ENCODE assay signal across 10 cellular contexts in the genomic region with DNA sequence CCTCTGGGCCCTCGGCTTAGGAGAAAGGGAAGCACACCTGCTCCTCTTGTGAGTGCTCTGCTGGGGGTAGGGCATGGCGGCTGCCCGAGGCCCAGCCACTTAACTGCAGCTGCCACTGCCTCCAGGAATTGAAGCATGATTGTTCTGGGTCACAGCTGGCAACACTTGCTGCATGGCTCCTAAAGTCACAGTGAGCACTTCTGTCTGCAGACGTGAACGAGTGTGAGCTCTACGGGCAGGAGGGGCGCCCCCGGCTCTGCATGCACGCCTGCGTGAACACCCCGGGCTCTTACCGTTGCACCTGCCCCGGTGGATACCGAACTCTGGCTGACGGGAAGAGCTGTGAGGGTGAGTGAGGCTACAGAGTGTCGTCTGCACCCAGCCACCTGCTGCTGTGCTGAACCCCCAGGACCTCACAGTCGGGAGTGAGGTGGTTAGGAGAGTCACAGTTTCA. TPM values are rescaled to one million over a fixed set of nuclear protein-coding genes. Genes with fewer than 3 reads are reported as not detected.
A peak's percentile ranks its signal among the peaks of the same experiment; 100 is the strongest.
DNase-seq lines count a peak whose midpoint lies in the region; ATAC-seq and TF ChIP-seq lines count a peak whose summit lies in the region.
"Had no signal": no experiment of that assay in that cellular context is flagged by ENCODE, and none has a peak within 500 bp of the region (broad histone marks: within the 10 kb centered on the region; RNA-seq: fewer than 3 reads in every experiment).

No MANE protein-coding gene starts in this region.

- TF ChIP-seq CTCF in Panc1 (IDR thresholded peaks at IDR 0.05) (no peak), GM13976 (IDR thresholded peaks at IDR 0.05; ENCODE audit: borderline replicate concordance, control extremely low read depth, extremely low read depth, insufficient read depth, missing control alignments) (no peak)

- no TSS peak for BruUV-seq in Panc1 (replicated peaks; lab: Mats Ljungman, UMichigan)

- no peaks in the 10 kb centered on the region for H3K4me1 ChIP-seq in Panc1 (ENCODE audit: control insufficient read depth, insufficient read depth, low read length)
- H3K4me1 ChIP-seq: lower lobe of right lung had no signal

- no peak overlapping the region for H3K4me3 ChIP-seq in Panc1 (ENCODE audit: low read depth in 2 of 2, low read length in 2 of 2)
- H3K4me3 ChIP-seq: lower lobe of right lung had no signal

- in situ Hi-C loops in Panc1 (cut with HindIII; ENCODE audit: low pct_unique_long_range_greater_than_20kb, low sequenced_read_pairs) (no loop called here), GM13976 (cut with MboI; ENCODE audit: low sequenced_read_pairs, unreplicated experiment) (no loop called here)

- DNase-seq in NCI-H1092 treated with DMSO at 0.1 percent for 48 hours (lab: John Stamatoyannopoulos, UW) (peak; percentile 72), Panc1 (ENCODE audit: low read depth, low spot score) (no peak), GM13976 (ENCODE audit: low spot score) (no peak), HPDE6-E6E7 (ENCODE audit: extremely low spot score) (no peak)
- peak; percentile 82 for DNase-seq in activated effector memory CD4-positive, alpha-beta T cell treated with anti-CD3 and anti-CD28 coated beads, Interleukin-2, amount 50 U/mL, for 16 hours
- DNase-seq in stimulated activated CD4-positive, alpha-beta T cell treated with anti-CD3 and anti-CD28 coated beads, TNF-alpha, amount 100 ng/mL, for 24 hours (ENCODE audit: low read depth in 3 of 3): peak; percentile 31 to 59 (median 41)
- DNase-seq: H9, lower lobe of right lung had no signal

- no peak overlapping the region for H3K27ac ChIP-seq in Panc1 (ENCODE audit: low read length)
- H3K27ac ChIP-seq: lower lobe of right lung had no signal

- H3K9me3 ChIP-seq in Panc1 (ENCODE audit: control insufficient read depth, insufficient read depth, low read depth, low read length): no peaks in the 10 kb centered on the region
- H3K9me3 ChIP-seq: lower lobe of right lung had no signal

- intact Hi-C loops in Panc1 (cut with micrococcal nuclease; ENCODE audit: unreplicated experiment): no loop called here

- H3K36me3 ChIP-seq in Panc1 (ENCODE audit: control insufficient read depth, insufficient read depth, low read length): no peaks in the 10 kb centered on the region
- H3K36me3 ChIP-seq: lower lobe of right lung had no signal

- CTCF ChIA-PET in Panc1 (lab: Charles Lee): no interaction called here

- ATAC-seq in Panc1 (0 out of 2 replicates have a peak, but pooled peaks have one; percentile 43), GM21717 (IDR thresholded peaks at IDR 0.05; ENCODE audit: unreplicated experiment) (no peak), HG03097 (IDR thresholded peaks at IDR 0.05; ENCODE audit: low FRiP score, unreplicated experiment) (no peak)

- H3K27me3 ChIP-seq in Panc1 (ENCODE audit: control insufficient read depth, insufficient read depth, low read length): no peaks in the 10 kb centered on the region

- POLR2A ChIA-PET in Panc1 (lab: Charles Lee): no interaction called here

RNA-seq across cellular contexts. Expression of a gene that starts 44.4 kb away (rescaled TPM):
- 0.95 TPM for total RNA-seq in Panc1 (2021; ENCODE audit: unreplicated experiment)
- polyA plus RNA-seq in Panc1 (2012; ENCODE audit: insufficient read length): 0.50 TPM

Comparison
In these comparisons a context has a peak if more than half of its experiments do, and no peak if none do; other contexts are left out.
1. DNase-seq: peak in NCI-H1092 treated with DMSO at 0.1 percent for 48 hours (single experiment), activated effector memory CD4-positive, alpha-beta T cell treated with anti-CD3 and anti-CD28 coated beads, Interleukin-2, amount 50 U/mL, for 16 hours (single experiment) and stimulated activated CD4-positive, alpha-beta T cell treated with anti-CD3 and anti-CD28 coated beads, TNF-alpha, amount 100 ng/mL, for 24 hours (3 of 3); none in Panc1 (single experiment), GM13976 (single experiment) and HPDE6-E6E7 (single experiment).